Comparison of ENCODE assay signal across 8 cellular contexts in the genomic region with DNA sequence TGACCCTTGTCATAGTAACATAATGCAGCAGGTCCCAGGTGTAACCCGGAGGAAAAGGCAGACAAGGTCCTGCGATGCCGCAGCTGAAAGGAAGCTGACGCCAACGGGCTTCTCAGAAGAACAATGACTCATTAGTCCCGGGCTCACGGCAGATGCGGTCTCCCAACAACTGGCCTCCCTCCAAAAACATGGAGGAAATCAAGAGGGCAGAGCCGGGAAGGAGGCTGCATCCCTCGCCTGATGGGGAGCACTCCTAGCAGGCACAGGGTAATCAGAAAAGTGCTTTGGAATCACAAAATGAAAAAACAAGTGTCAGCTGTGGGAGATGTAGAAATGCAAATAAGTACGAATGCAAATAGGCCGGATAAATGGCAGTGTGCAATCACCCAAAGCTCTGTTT.
DNase-seq lines count a peak whose midpoint lies in the region; ATAC-seq and TF ChIP-seq lines count a peak whose summit lies in the region.

No MANE protein-coding gene starts in this region.

- no peak for TF ChIP-seq CTCF in epithelial cell of esophagus (IDR thresholded peaks at IDR 0.05; ENCODE audit: insufficient read depth, low read depth, low read length, missing control alignments)

- no peak overlapping the region for H3K4me3 ChIP-seq in epithelial cell of esophagus (ENCODE audit: low read length)

- ATAC-seq in GM21723 (IDR thresholded peaks at IDR 0.05; ENCODE audit: unreplicated experiment) (no peak), HG02870 (IDR thresholded peaks at IDR 0.05; ENCODE audit: unreplicated experiment) (no peak)

- DNase-seq in GM04504 (ENCODE audit: low read depth) (peak; percentile 87), OCI-M1 (lab: John Stamatoyannopoulos, UW) (peak; percentile 79), epithelial cell of esophagus (ENCODE audit: low read depth) (peak; percentile 86), renal cortical epithelial cell (ENCODE audit: low read depth) (peak; percentile 94), DMS79 (lab: John Stamatoyannopoulos, UW) (no peak)
- DNase-seq in stimulated activated naive CD4-positive, alpha-beta T cell (lab: John Stamatoyannopoulos, UW) = no peak

Comparison
In these comparisons a context has a peak if more than half of its experiments do, and no peak if none do; other contexts are left out.
1. DNase-seq: peak in GM04504 (single experiment), OCI-M1 (single experiment), epithelial cell of esophagus (single experiment) and renal cortical epithelial cell (single experiment); none in DMS79 (single experiment) and stimulated activated naive CD4-positive, alpha-beta T cell (0 of 6).